In the genomic region with DNA sequence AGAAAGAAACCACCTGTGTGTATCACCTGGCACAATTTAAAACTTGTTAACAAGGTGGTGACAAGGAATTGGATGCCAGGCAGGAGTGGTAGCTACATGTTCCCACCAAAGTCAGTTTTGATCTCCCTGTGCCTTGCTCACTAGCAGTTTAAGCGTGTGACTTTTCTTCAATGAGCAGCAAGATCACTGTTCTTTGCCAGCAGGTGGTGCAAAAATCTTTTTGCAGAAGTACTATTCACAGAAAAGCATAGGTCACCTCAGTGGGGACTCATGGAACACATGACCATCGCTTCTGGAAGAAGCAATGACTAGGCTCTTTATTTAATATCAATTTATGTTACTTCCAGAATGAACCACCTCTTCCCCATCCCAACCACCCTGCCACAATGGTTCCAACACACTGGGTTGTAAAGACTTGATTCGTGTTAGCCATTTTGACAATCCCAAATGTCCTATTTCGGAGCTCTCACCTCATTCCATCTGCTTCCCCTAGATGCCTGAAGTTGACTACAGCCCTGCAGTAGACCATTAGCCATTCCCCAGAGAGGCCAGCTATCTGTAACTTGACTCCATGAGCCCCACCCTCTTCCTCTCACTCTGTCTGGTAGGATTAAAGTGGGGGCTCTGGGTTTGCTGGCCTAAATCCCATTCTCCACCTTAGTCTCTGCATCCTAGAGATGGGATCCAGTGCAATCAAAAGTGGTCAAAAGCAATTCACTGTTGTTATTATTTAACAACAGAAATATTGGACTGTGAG, we compare ENCODE assay signal across 8 cellular contexts. TPM values are rescaled to one million over a fixed set of nuclear protein-coding genes. Genes with fewer than 3 reads are reported as not detected.
DNase-seq lines count a peak whose midpoint lies in the region; ATAC-seq, FAIRE-seq and TF ChIP-seq lines count a peak whose summit lies in the region.

No MANE protein-coding gene starts in this region.

- TF ChIP-seq POLR2A in A549 (IDR thresholded peaks at IDR 0.05; ENCODE audit: low read length) (no peak), prostate gland (IDR thresholded peaks at IDR 0.05) (no peak)

- DNase-seq in A549 (ENCODE audit: low read depth in 1 of 2, low spot score in 1 of 2) (peak in 1 of 2 experiments; percentile 51), GM19238 (ENCODE audit: insufficient read length, low spot score) (peak; percentile 9), RPMI8226 (peak; percentile 13), left ventricle myocardium inferior (no peak), midbrain (lab: John Stamatoyannopoulos, UW) (no peak), prostate gland (ENCODE audit: low spot score) (no peak)
- no peak for DNase-seq in CD8-positive, alpha-beta T cell

- no peak overlapping the region for H3K27ac ChIP-seq in A549
- peak overlapping the region; percentile 24 for H3K27ac ChIP-seq in left ventricle myocardium inferior (replicated peaks)
- H3K27ac ChIP-seq in CD8-positive, alpha-beta T cell (ENCODE audit: low read depth, low read length): no peak overlapping the region
- no peak overlapping the region for H3K27ac ChIP-seq in prostate gland

- H3K27me3 ChIP-seq in left ventricle myocardium inferior (ENCODE audit: low read depth) (no peaks in the 10 kb centered on the region), prostate gland (replicated peaks; ENCODE audit: insufficient read depth) (no peaks in the 10 kb centered on the region)
- H3K27me3 ChIP-seq in CD8-positive, alpha-beta T cell (ENCODE audit: insufficient read depth, low read length): no peaks in the 10 kb centered on the region

- H3K9me3 Mint-ChIP-seq in CD8-positive, alpha-beta T cell: no peaks in the 10 kb centered on the region

- 60% methylated on average over 4 of the region's 4 CpGs for WGBS in A549 (ENCODE audit: missing lambda C conversion rate)
- WGBS in prostate gland: 70% methylated on average over 4 of the region's 4 CpGs

- TF ChIP-seq RAD21 in A549 (conservative IDR thresholded peaks at IDR 0.05 in 1 of 2, IDR thresholded peaks at IDR 0.05 in 1 of 2): peak; percentile 46 to 52

- CTCF ChIA-PET in A549 (lab: Yijun Ruan, JAX): interaction anchor here (0.6 to 0.8 kb wide), 7 partner anchors 18 to 361 kb away, joined by 3 to 5 read pairs (median 3); no protein-coding TSS in a partner anchor
- CTCF ChIA-PET in CD8-positive, alpha-beta T cell (lab: Charles Lee): no interaction called here

- peaks cover 23% of the 10 kb centered on the region for H3K27me3 Mint-ChIP-seq in CD8-positive, alpha-beta T cell (ENCODE audit: low read depth)

- H3K4me3 ChIP-seq in A549 (no peak overlapping the region), left ventricle myocardium inferior (no peak overlapping the region), prostate gland (no peak overlapping the region)
- no peak overlapping the region for H3K4me3 ChIP-seq in CD8-positive, alpha-beta T cell (ENCODE audit: low read depth, low read length)

- peak; percentile 33 for TF ChIP-seq CTCF in A549 (IDR thresholded peaks at IDR 0.05)
- peak; percentile 50 for TF ChIP-seq CTCF in left ventricle myocardium inferior (IDR thresholded peaks at IDR 0.05; ENCODE audit: borderline replicate concordance)
- TF ChIP-seq CTCF in CD8-positive, alpha-beta T cell (IDR thresholded peaks at IDR 0.05): no peak
- peak in 2 of 4 experiments; percentile 9 to 42 for TF ChIP-seq CTCF in prostate gland (IDR thresholded peaks at IDR 0.05)

- no peaks in the 10 kb centered on the region for H3K36me3 ChIP-seq in left ventricle myocardium inferior
- no peaks in the 10 kb centered on the region for H3K36me3 ChIP-seq in CD8-positive, alpha-beta T cell (ENCODE audit: insufficient read depth, low read length)
- H3K36me3 ChIP-seq in prostate gland: no peaks in the 10 kb centered on the region

- intact Hi-C loops in left ventricle myocardium inferior (cut with micrococcal nuclease) (no loop called here), prostate gland (cut with DNase I) (no loop called here)
- intact Hi-C loops in CD8-positive, alpha-beta T cell (cut with DNase I, micrococcal nuclease): no loop called here

- no peak overlapping the region for H3K4me3 Mint-ChIP-seq in CD8-positive, alpha-beta T cell

- H3K9me3 ChIP-seq in A549 (no peaks in the 10 kb centered on the region), left ventricle myocardium inferior (replicated peaks) (no peaks in the 10 kb centered on the region), prostate gland (no peaks in the 10 kb centered on the region)
- H3K9me3 ChIP-seq in CD8-positive, alpha-beta T cell (ENCODE audit: low read length): no peaks in the 10 kb centered on the region

- no peaks in the 10 kb centered on the region for H3K4me1 Mint-ChIP-seq in CD8-positive, alpha-beta T cell (ENCODE audit: low read depth)

- peak; percentile 56 to 64 for ATAC-seq in A549
- ATAC-seq in HG03571 (IDR thresholded peaks at IDR 0.05; ENCODE audit: unreplicated experiment): no peak
- no peak for ATAC-seq in CD8-positive, alpha-beta T cell

- H3K4me2 ChIP-seq in A549: no peak overlapping the region

- FAIRE-seq in A549 (lab: Jason Lieb, UNC): no peak

- TF ChIP-seq EP300 in A549 (IDR thresholded peaks at IDR 0.05): no peak

- POLR2A ChIA-PET in A549 (lab: Yijun Ruan, JAX): no interaction called here
- POLR2A ChIA-PET in CD8-positive, alpha-beta T cell (lab: Charles Lee): no interaction called here

- H3K27ac Mint-ChIP-seq in CD8-positive, alpha-beta T cell: no peak overlapping the region

- H3K4me1 ChIP-seq in A549 (no peaks in the 10 kb centered on the region), left ventricle myocardium inferior (peaks cover 57% of the 10 kb centered on the region), prostate gland (replicated peaks) (no peaks in the 10 kb centered on the region)
- H3K4me1 ChIP-seq in CD8-positive, alpha-beta T cell (ENCODE audit: insufficient read depth, low read length): no peaks in the 10 kb centered on the region

- H3K36me3 Mint-ChIP-seq in CD8-positive, alpha-beta T cell: no peaks in the 10 kb centered on the region

TF ChIP-seq in A549, 52 proteins besides CTCF, POLR2A, EP300 and RAD21:
- TF ChIP-seq BHLHE40 (IDR thresholded peaks at IDR 0.05; ENCODE audit: low read depth, low read length) (no peak), GATA3 (IDR thresholded peaks at IDR 0.05; ENCODE audit: borderline replicate concordance) (no peak), SMC3 (IDR thresholded peaks at IDR 0.05) (peak; percentile 39; the same call in 2 of the 3 replicates)

RNA-seq across cellular contexts. Expression of gene TNFRSF19, which starts 59.1 kb away (rescaled TPM):
- 1.2 and 1.5 TPM in 2 replicates for polyA plus RNA-seq in A549 (2011; rRNA removed)
- polyA plus RNA-seq in A549 (2012; cell fraction: cytosol; rRNA removed): 0.15 and 0.21 TPM in 2 replicates
- 0.38 and 0.39 TPM in 2 replicates for polyA plus RNA-seq in A549 (2012; cell fraction: nucleus; rRNA removed)
- 1.4 to 1.9 TPM (median 1.8 TPM) in 3 replicates for polyA plus RNA-seq in A549 (2017; fragmentation: RNase III; extraction: RNeasy Plus Mini Kit Qiagen cat#74134 plus additional on column Dnase treatment)
- 0.99 and 1.4 TPM in 2 replicates for polyA minus RNA-seq in A549 (2011; rRNA and poly(A)+ RNA removed)
- total RNA-seq in left ventricle myocardium inferior: 25.9 TPM
- not detected for total RNA-seq in CD8-positive, alpha-beta T cell
- total RNA-seq in prostate gland: 10 to 100 TPM; 21.2 to 74.1 TPM

Comparison
In these comparisons a context has a peak if more than half of its experiments do, and no peak if none do; other contexts are left out.
1. ATAC-seq: peak in A549 (2 of 2); none in HG03571 (single experiment) and CD8-positive, alpha-beta T cell (single experiment).
2. DNase-seq: peak in GM19238 (single experiment) and RPMI8226 (single experiment); none in left ventricle myocardium inferior (single experiment), midbrain (single experiment), CD8-positive, alpha-beta T cell (0 of 7) and prostate gland (single experiment).
3. RNA of gene TNFRSF19, which starts 59.1 kb away (total RNA-seq): 21.2 to 74.1 TPM in prostate gland and 25.9 TPM in left ventricle myocardium inferior (single experiment); not detected in CD8-positive, alpha-beta T cell; every median in the first group is over 10 times any median in the second.